ENCODE assay signal across 31 cellular contexts in the genomic region with DNA sequence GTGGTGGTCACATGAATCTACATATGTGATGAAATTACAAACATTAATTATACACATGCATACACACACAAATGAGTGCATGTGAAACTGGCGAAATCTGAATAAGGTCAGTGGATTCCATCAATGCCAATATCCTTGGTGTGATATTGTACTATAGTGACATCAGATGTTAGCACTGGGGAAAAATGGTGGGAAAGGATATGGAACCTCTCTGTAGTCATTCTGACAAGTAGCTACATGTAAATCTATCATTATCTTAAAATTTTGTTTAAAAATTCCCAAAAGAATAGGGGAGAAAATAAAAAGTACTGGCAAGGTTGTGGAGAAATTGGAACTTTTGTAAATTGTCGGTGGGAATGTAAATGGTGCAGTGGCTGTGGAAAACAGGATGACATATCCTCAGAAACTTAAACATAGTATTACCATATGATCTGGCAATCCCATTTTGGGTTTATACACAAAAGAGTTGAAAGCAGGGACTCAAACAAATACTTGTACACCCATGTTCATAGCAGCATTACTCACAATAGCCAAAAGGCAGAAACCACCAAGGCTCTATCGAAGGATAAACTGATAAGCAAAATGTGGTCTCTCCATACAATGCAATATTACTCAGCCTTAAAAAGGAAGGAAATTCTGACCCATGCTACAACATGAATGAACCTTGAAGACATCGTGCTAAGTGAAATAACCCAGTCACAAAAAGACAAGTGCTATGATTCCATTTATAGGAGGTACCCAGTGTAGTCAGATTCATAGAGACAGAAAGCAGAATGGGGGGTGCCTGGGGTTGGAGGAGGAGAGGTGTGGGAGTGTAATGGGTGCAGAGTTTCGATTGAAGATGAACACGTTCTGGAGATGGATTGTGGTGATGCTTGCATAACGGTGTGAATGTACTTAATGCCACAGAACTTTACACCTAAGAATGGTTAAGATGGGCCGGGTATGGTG. TPM values are rescaled to one million over a fixed set of nuclear protein-coding genes. Genes with fewer than 3 reads are reported as not detected.
DNase-seq lines count a peak whose midpoint lies in the region; ATAC-seq, FAIRE-seq and TF ChIP-seq lines count a peak whose summit lies in the region.
"Had no signal": no experiment of that assay in that cellular context is flagged by ENCODE, and none has a peak within 500 bp of the region (broad histone marks: within the 10 kb centered on the region; RNA-seq: fewer than 3 reads in every experiment).

No MANE protein-coding gene starts in this region.

- H3K4me1 ChIP-seq in osteoblast (ENCODE audit: insufficient read depth, low read length) (no peaks in the 10 kb centered on the region), small intestine (ENCODE audit: control insufficient read depth in 2 of 2, insufficient read depth in 1 of 2, low read depth in 1 of 2, low read length in 1 of 2) (no peaks in the 10 kb centered on the region)
- H3K4me1 ChIP-seq: heart right ventricle, right atrium auricular region, transverse colon had no signal

- H3K27ac ChIP-seq in osteoblast (ENCODE audit: low read depth, low read length) = no peak overlapping the region
- no peak overlapping the region for H3K27ac ChIP-seq in small intestine (ENCODE audit: low read depth in 1 of 2, low read length in 1 of 2)
- H3K27ac ChIP-seq: cardiac muscle cell, coronary artery, heart right ventricle, right atrium auricular region, SK-N-MC, transverse colon had no signal

- H4K20me1 ChIP-seq in osteoblast (ENCODE audit: insufficient read depth, low read length) = no peaks in the 10 kb centered on the region

- H3K4me1 Mint-ChIP-seq in activated naive CD8-positive, alpha-beta T cell treated with anti-CD3 and anti-CD28 coated beads, Interleukin-2, amount 50 U/mL, for 24 hours = no peaks in the 10 kb centered on the region
- H3K4me1 Mint-ChIP-seq in activated naive CD8-positive, alpha-beta T cell treated with anti-CD3 and anti-CD28 coated beads for 36 hours = no peaks in the 10 kb centered on the region
- H3K4me1 Mint-ChIP-seq in activated T-helper 2 cell treated with anti-CD3 and anti-CD28 coated beads, Interferon-gamma antibody, Interleukin-2, Interleukin-4, amounts not matched to agents 10 μg/mL and 5 μg/mL and 100 μg/mL, durations not matched to agents 14 hours and 24 hours and 36 hours (ENCODE audit: low read depth) = peaks cover 7% of the 10 kb centered on the region
- H3K4me1 Mint-ChIP-seq: activated naive CD4-positive, alpha-beta T cell treated with anti-CD3 and anti-CD28 coated beads, Interleukin-2, amount 10 ng/mL, durations not matched to agents 7 days and 5 days; mesothelial cell of epicardium had no signal

- intact Hi-C loops in activated T-helper 2 cell treated with anti-CD3 and anti-CD28 coated beads, Interferon-gamma antibody, Interleukin-2, Interleukin-4, amounts not matched to agents 10 μg/mL and 5 μg/mL and 100 μg/mL, durations not matched to agents 14 hours and 24 hours and 36 hours (cut with micrococcal nuclease) = loop anchor here (1.0 to 2.0 kb wide), 2 partner anchors 11 to 110 kb away; no protein-coding TSS in a partner anchor

- no peaks in the 10 kb centered on the region for H3K9me3 ChIP-seq in osteoblast (ENCODE audit: low read depth, low read length)
- H3K9me3 ChIP-seq in small intestine (ENCODE audit: control insufficient read depth, low read depth) = no peaks in the 10 kb centered on the region
- H3K9me3 ChIP-seq: right atrium auricular region, transverse colon had no signal

- TF ChIP-seq CTCF in osteoblast (IDR thresholded peaks at IDR 0.05; ENCODE audit: extremely low read depth, low read depth, low read length) = no peak

- WGBS in small intestine, 3 donors = 83 to 89% (median 88%) methylated on average over 8 of the region's 8 CpGs

- peaks cover 6% of the 10 kb centered on the region for H3K27me3 Mint-ChIP-seq in activated naive CD8-positive, alpha-beta T cell treated with anti-CD3 and anti-CD28 coated beads, Interleukin-2, amount 50 U/mL, for 24 hours
- no peaks in the 10 kb centered on the region for H3K27me3 Mint-ChIP-seq in activated naive CD8-positive, alpha-beta T cell treated with anti-CD3 and anti-CD28 coated beads for 36 hours
- H3K27me3 Mint-ChIP-seq in activated T-helper 2 cell treated with anti-CD3 and anti-CD28 coated beads, Interferon-gamma antibody, Interleukin-2, Interleukin-4, amounts not matched to agents 10 μg/mL and 5 μg/mL and 100 μg/mL, durations not matched to agents 14 hours and 24 hours and 36 hours (ENCODE audit: low read depth) = peaks cover 8% of the 10 kb centered on the region
- H3K27me3 Mint-ChIP-seq: CD4-positive, alpha-beta T cell had no signal

- no peak for DNase-seq in activated naive CD8-positive, alpha-beta T cell treated with anti-CD3 and anti-CD28 coated beads, Interleukin-2, amount 50 U/mL, for 24 hours
- DNase-seq in activated naive CD8-positive, alpha-beta T cell treated with anti-CD3 and anti-CD28 coated beads for 36 hours = no peak
- DNase-seq in OCI-M1 (lab: John Stamatoyannopoulos, UW) = peak; percentile 16
- no peak for DNase-seq in activated T-helper 2 cell treated with anti-CD3 and anti-CD28 coated beads, Interferon-gamma antibody, Interleukin-2, Interleukin-4, amounts not matched to agents 10 μg/mL and 5 μg/mL and 100 μg/mL, durations not matched to agents 14 hours and 24 hours and 36 hours (ENCODE audit: low spot score)
- peak; percentile 42 for DNase-seq in osteoblast (ENCODE audit: insufficient read length, low spot score, missing footprints)
- no peak for DNase-seq in activated gamma-delta T cell (lab: John Stamatoyannopoulos, UW)
- DNase-seq in COR-L47 (lab: John Stamatoyannopoulos, UW) = no peak
- DNase-seq in small intestine = no peak
- DNase-seq: activated CD4-positive, alpha-beta memory T cell treated with anti-CD3 and anti-CD28 coated beads for 36 hours; activated CD4-positive, CD25-positive, alpha-beta regulatory T cell; activated naive CD4-positive, alpha-beta T cell treated with anti-CD3 and anti-CD28 coated beads, Interleukin-2, amount 10 ng/mL, durations not matched to agents 7 days and 5 days; anterior cingulate cortex; CD4-positive, alpha-beta T cell; effector memory CD4-positive, alpha-beta T cell; foreskin fibroblast; GOT3; heart right ventricle; IMR-90; NCI-H1694; NCI-H2171; NCI-H510A; posterior cingulate gyrus; transverse colon had no signal

- H2AFZ ChIP-seq in osteoblast (ENCODE audit: low read length) = no peak overlapping the region

- H3K9me3 Mint-ChIP-seq in activated naive CD8-positive, alpha-beta T cell treated with anti-CD3 and anti-CD28 coated beads, Interleukin-2, amount 50 U/mL, for 24 hours = no peaks in the 10 kb centered on the region
- no peaks in the 10 kb centered on the region for H3K9me3 Mint-ChIP-seq in activated naive CD8-positive, alpha-beta T cell treated with anti-CD3 and anti-CD28 coated beads for 36 hours
- no peaks in the 10 kb centered on the region for H3K9me3 Mint-ChIP-seq in activated T-helper 2 cell treated with anti-CD3 and anti-CD28 coated beads, Interferon-gamma antibody, Interleukin-2, Interleukin-4, amounts not matched to agents 10 μg/mL and 5 μg/mL and 100 μg/mL, durations not matched to agents 14 hours and 24 hours and 36 hours
- H3K9me3 Mint-ChIP-seq: activated CD4-positive, alpha-beta memory T cell treated with anti-CD3 and anti-CD28 coated beads for 36 hours; activated naive CD4-positive, alpha-beta T cell treated with anti-CD3 and anti-CD28 coated beads, Interleukin-2, amount 10 ng/mL, durations not matched to agents 7 days and 5 days; CD4-positive, alpha-beta T cell had no signal

- peak; percentile 58 for ATAC-seq in activated naive CD8-positive, alpha-beta T cell treated with anti-CD3 and anti-CD28 coated beads, Interleukin-2, amount 50 U/mL, for 24 hours
- ATAC-seq: heart right ventricle had no signal

- H3K27ac Mint-ChIP-seq in activated naive CD8-positive, alpha-beta T cell treated with anti-CD3 and anti-CD28 coated beads, Interleukin-2, amount 50 U/mL, for 24 hours = peak overlapping the region; percentile 28
- no peak overlapping the region for H3K27ac Mint-ChIP-seq in activated naive CD8-positive, alpha-beta T cell treated with anti-CD3 and anti-CD28 coated beads for 36 hours
- H3K27ac Mint-ChIP-seq in activated T-helper 2 cell treated with anti-CD3 and anti-CD28 coated beads, Interferon-gamma antibody, Interleukin-2, Interleukin-4, amounts not matched to agents 10 μg/mL and 5 μg/mL and 100 μg/mL, durations not matched to agents 14 hours and 24 hours and 36 hours = peak overlapping the region; percentile 8
- H3K27ac Mint-ChIP-seq: activated CD4-positive, alpha-beta memory T cell treated with anti-CD3 and anti-CD28 coated beads for 36 hours; activated naive CD4-positive, alpha-beta T cell treated with anti-CD3 and anti-CD28 coated beads, Interleukin-2, amount 10 ng/mL, durations not matched to agents 7 days and 5 days; CD4-positive, alpha-beta T cell; mesothelial cell of epicardium; T-helper 1 cell treated with Interleukin-12 subunit alpha and Interleukin-12 subunit beta and Interleukin-4 antibody, amounts not matched to agents 30 μg/mL and 1 μg/mL, for 36 hours had no signal

- H3K36me3 Mint-ChIP-seq in activated naive CD8-positive, alpha-beta T cell treated with anti-CD3 and anti-CD28 coated beads, Interleukin-2, amount 50 U/mL, for 24 hours (ENCODE audit: low read depth) = no peaks in the 10 kb centered on the region
- H3K36me3 Mint-ChIP-seq in activated naive CD8-positive, alpha-beta T cell treated with anti-CD3 and anti-CD28 coated beads for 36 hours = no peaks in the 10 kb centered on the region
- H3K36me3 Mint-ChIP-seq in activated T-helper 2 cell treated with anti-CD3 and anti-CD28 coated beads, Interferon-gamma antibody, Interleukin-2, Interleukin-4, amounts not matched to agents 10 μg/mL and 5 μg/mL and 100 μg/mL, durations not matched to agents 14 hours and 24 hours and 36 hours (ENCODE audit: low read depth) = no peaks in the 10 kb centered on the region
- H3K36me3 Mint-ChIP-seq: activated CD4-positive, alpha-beta memory T cell treated with anti-CD3 and anti-CD28 coated beads for 36 hours; activated naive CD4-positive, alpha-beta T cell treated with anti-CD3 and anti-CD28 coated beads, Interleukin-2, amount 10 ng/mL, durations not matched to agents 7 days and 5 days; mesothelial cell of epicardium had no signal

- H3K79me2 ChIP-seq in osteoblast (ENCODE audit: insufficient read depth, low read length) = no peaks in the 10 kb centered on the region

- H3K27me3 ChIP-seq in osteoblast (ENCODE audit: insufficient read depth, low read length) (no peaks in the 10 kb centered on the region), small intestine (ENCODE audit: control insufficient read depth in 2 of 2, insufficient read depth in 2 of 2, low read length in 2 of 2) (no peaks in the 10 kb centered on the region)
- H3K27me3 ChIP-seq: cardiac muscle cell, right atrium auricular region, transverse colon had no signal

- no peak overlapping the region for H3K4me3 ChIP-seq in osteoblast (ENCODE audit: insufficient read depth, low read length)
- no peak overlapping the region for H3K4me3 ChIP-seq in small intestine (ENCODE audit: low read depth in 1 of 2, low read length in 2 of 2)
- H3K4me3 ChIP-seq: cardiac muscle cell, coronary artery, heart right ventricle, right atrium auricular region, SK-N-MC, smooth muscle cell, transverse colon had no signal

- H3K36me3 ChIP-seq in osteoblast (ENCODE audit: insufficient read depth, low read length) (no peaks in the 10 kb centered on the region), small intestine (ENCODE audit: control insufficient read depth in 2 of 2, insufficient read depth in 2 of 2, low read length in 2 of 2) (no peaks in the 10 kb centered on the region)
- H3K36me3 ChIP-seq: cardiac muscle cell, heart right ventricle, right atrium auricular region, transverse colon had no signal

- no peak overlapping the region for H3K4me3 Mint-ChIP-seq in activated naive CD8-positive, alpha-beta T cell treated with anti-CD3 and anti-CD28 coated beads, Interleukin-2, amount 50 U/mL, for 24 hours
- no peak overlapping the region for H3K4me3 Mint-ChIP-seq in activated naive CD8-positive, alpha-beta T cell treated with anti-CD3 and anti-CD28 coated beads for 36 hours
- no peak overlapping the region for H3K4me3 Mint-ChIP-seq in activated T-helper 2 cell treated with anti-CD3 and anti-CD28 coated beads, Interferon-gamma antibody, Interleukin-2, Interleukin-4, amounts not matched to agents 10 μg/mL and 5 μg/mL and 100 μg/mL, durations not matched to agents 14 hours and 24 hours and 36 hours (ENCODE audit: low read depth)
- H3K4me3 Mint-ChIP-seq: activated CD4-positive, alpha-beta memory T cell treated with anti-CD3 and anti-CD28 coated beads for 36 hours; activated naive CD4-positive, alpha-beta T cell treated with anti-CD3 and anti-CD28 coated beads, Interleukin-2, amount 10 ng/mL, durations not matched to agents 7 days and 5 days; CD4-positive, alpha-beta T cell; mesothelial cell of epicardium; T-helper 1 cell treated with Interleukin-12 subunit alpha and Interleukin-12 subunit beta and Interleukin-4 antibody, amounts not matched to agents 30 μg/mL and 1 μg/mL, for 36 hours had no signal

- FAIRE-seq in small intestine (lab: Jason Lieb, UNC) = no peak
- FAIRE-seq: TTC549 had no signal

- H3K4me2 ChIP-seq in osteoblast (ENCODE audit: insufficient read depth, low read length) = no peak overlapping the region
- H3K4me2 ChIP-seq: smooth muscle cell had no signal

RNA-seq across cellular contexts. Expression of gene HRH1, which starts 25.3 kb away (rescaled TPM):
- total RNA-seq in activated naive CD8-positive, alpha-beta T cell treated with anti-CD3 and anti-CD28 coated beads for 36 hours = under 1 TPM; 0.06 to 0.12 TPM
- total RNA-seq in activated T-helper 2 cell treated with anti-CD3 and anti-CD28 coated beads, Interferon-gamma antibody, Interleukin-2, Interleukin-4, amounts not matched to agents 10 μg/mL and 5 μg/mL and 100 μg/mL, durations not matched to agents 14 hours and 24 hours and 36 hours = 0.99 and 1.3 TPM in 2 replicates
- total RNA-seq in osteoblast = 9.8 and 12.4 TPM in 2 replicates
- 1 to 10 TPM; 1.1 to 3.8 (median 1.6) TPM for polyA plus RNA-seq in small intestine
- total RNA-seq: cardiac muscle cell; CD4-positive, alpha-beta T cell had no signal
- polyA plus RNA-seq: cardiac muscle cell had no signal

Comparison
In these comparisons a context has a peak if more than half of its experiments do, and no peak if none do; other contexts are left out.
1. DNase-seq: peak in OCI-M1 (single experiment) and osteoblast (single experiment); none in activated naive CD8-positive, alpha-beta T cell treated with anti-CD3 and anti-CD28 coated beads, Interleukin-2, amount 50 U/mL, for 24 hours (single experiment), activated naive CD8-positive, alpha-beta T cell treated with anti-CD3 and anti-CD28 coated beads for 36 hours (single experiment), activated T-helper 2 cell treated with anti-CD3 and anti-CD28 coated beads, Interferon-gamma antibody, Interleukin-2, Interleukin-4, amounts not matched to agents 10 μg/mL and 5 μg/mL and 100 μg/mL, durations not matched to agents 14 hours and 24 hours and 36 hours (single experiment), activated gamma-delta T cell (single experiment), COR-L47 (single experiment) and small intestine (single experiment).